27 cellular contexts compared by ENCODE assay signal in genomic region chr11:16839821-16840220, GRCh38.
DNase-seq lines count a peak whose midpoint lies in the region; ATAC-seq and TF ChIP-seq lines count a peak whose summit lies in the region.
"Had no signal": no experiment of that assay in that cellular context is flagged by ENCODE, and none has a peak within 500 bp of the region (broad histone marks: within the 10 kb centered on the region; RNA-seq: fewer than 3 reads in every experiment).

No MANE protein-coding gene starts in this region.

- H3K27ac ChIP-seq in mammary epithelial cell (ENCODE audit: insufficient read depth, low read depth, low read length) (no peak overlapping the region), foreskin keratinocyte (no peak overlapping the region), colonic mucosa (no peak overlapping the region)
- H3K27ac ChIP-seq: 22Rv1, PC-9, SJSA1 had no signal

- no TSS peak for BruUV-seq in mammary epithelial cell (replicated peaks; lab: Mats Ljungman, UMichigan)

- no peak overlapping the region for H3K27ac Mint-ChIP-seq in activated CD4-positive, alpha-beta T cell treated with anti-CD3 and anti-CD28 coated beads for 36 hours
- H3K27ac Mint-ChIP-seq: CD14-positive monocyte, IgD-negative memory B cell had no signal

- no peaks in the 10 kb centered on the region for H3K27me3 Mint-ChIP-seq in activated CD4-positive, alpha-beta T cell treated with anti-CD3 and anti-CD28 coated beads for 36 hours
- H3K27me3 Mint-ChIP-seq: IgD-negative memory B cell had no signal

- peak; percentile 23 for ATAC-seq in activated CD4-positive, alpha-beta T cell treated with anti-CD3 and anti-CD28 coated beads for 36 hours
- no peak for ATAC-seq in foreskin keratinocyte

- CTCF ChIA-PET in activated CD4-positive, alpha-beta T cell treated with anti-CD3 and anti-CD28 coated beads for 36 hours (lab: Charles Lee): interaction anchor here (0.5 kb wide), 1 partner anchor 1749 kb away, joined by 3 read pairs; the partner anchor contains the start of gene UEVLD
- CTCF ChIA-PET in mammary epithelial cell (lab: Charles Lee; ENCODE audit: low non-redundant PET): no interaction called here

- H3K36me3 ChIP-seq in mammary epithelial cell (ENCODE audit: insufficient read depth, low read length): no peaks in the 10 kb centered on the region
- H3K36me3 ChIP-seq in colonic mucosa: peaks cover 5% of the 10 kb centered on the region
- H3K36me3 ChIP-seq: BE2C, SJSA1 had no signal

- no peak for TF ChIP-seq CTCF in mammary epithelial cell (conservative IDR thresholded peaks at IDR 0.05 in 1 of 2, IDR thresholded peaks at IDR 0.05 in 1 of 2; ENCODE audit: extremely low read depth in 1 of 2, insufficient read depth in 1 of 2, low read depth in 1 of 2, low read length in 2 of 2)
- no peak for TF ChIP-seq CTCF in foreskin keratinocyte (conservative IDR thresholded peaks at IDR 0.05)
- no peak for TF ChIP-seq CTCF in colonic mucosa (IDR thresholded peaks at IDR 0.05)

- H3K4me2 ChIP-seq in mammary epithelial cell (ENCODE audit: insufficient read depth, low read depth, low read length): no peak overlapping the region
- H3K4me2 ChIP-seq: PC-9 had no signal

- H3K9me3 ChIP-seq in mammary epithelial cell (replicated peaks; ENCODE audit: insufficient read depth, low read length): no peaks in the 10 kb centered on the region
- no peaks in the 10 kb centered on the region for H3K9me3 ChIP-seq in colonic mucosa
- H3K9me3 ChIP-seq: BE2C, SJSA1 had no signal

- H3K9me3 Mint-ChIP-seq in activated CD4-positive, alpha-beta T cell treated with anti-CD3 and anti-CD28 coated beads for 36 hours (ENCODE audit: low read depth): no peaks in the 10 kb centered on the region
- H3K9me3 Mint-ChIP-seq: CD8-positive, alpha-beta memory T cell; IgD-negative memory B cell had no signal

- no peak overlapping the region for H3K4me3 Mint-ChIP-seq in activated CD4-positive, alpha-beta T cell treated with anti-CD3 and anti-CD28 coated beads for 36 hours
- H3K4me3 Mint-ChIP-seq: CD14-positive monocyte; CD8-positive, alpha-beta memory T cell; IgD-negative memory B cell had no signal

- no peaks in the 10 kb centered on the region for H3K36me3 Mint-ChIP-seq in activated CD4-positive, alpha-beta T cell treated with anti-CD3 and anti-CD28 coated beads for 36 hours (ENCODE audit: low read depth)
- H3K36me3 Mint-ChIP-seq: CD14-positive monocyte had no signal

- no peaks in the 10 kb centered on the region for H4K20me1 ChIP-seq in mammary epithelial cell (ENCODE audit: insufficient read depth, low read length)

- intact Hi-C loops in activated CD4-positive, alpha-beta T cell treated with anti-CD3 and anti-CD28 coated beads for 36 hours (cut with DNase I, micrococcal nuclease): no loop called here
- intact Hi-C loops in mammary epithelial cell (cut with micrococcal nuclease) (no loop called here), colonic mucosa (cut with DNase I) (no loop called here)

- WGBS in mammary epithelial cell (ENCODE audit: low coverage, missing lambda C conversion rate): 8% methylated on average over 3 of the region's 3 CpGs

- no peak overlapping the region for H2AFZ ChIP-seq in mammary epithelial cell (ENCODE audit: low read depth, low read length)
- H2AFZ ChIP-seq: PC-9 had no signal

- in situ Hi-C loops in mammary epithelial cell (cut with MboI; ENCODE audit: low sequenced_read_pairs in 2 of 2): no loop called here

- dilution Hi-C loops in mammary epithelial cell (cut with HindIII; ENCODE audit: low sequenced_read_pairs): no loop called here

- H3K9ac ChIP-seq in mammary epithelial cell (ENCODE audit: insufficient read depth, low read length) (no peak overlapping the region), colonic mucosa (ENCODE audit: low read depth in 2 of 2, low read length in 2 of 2) (no peak overlapping the region)

- H3K27me3 ChIP-seq in mammary epithelial cell (ENCODE audit: insufficient read depth, low read length) (no peaks in the 10 kb centered on the region), foreskin keratinocyte (no peaks in the 10 kb centered on the region), colonic mucosa (no peaks in the 10 kb centered on the region)
- H3K27me3 ChIP-seq: BE2C had no signal

- H3K4me1 Mint-ChIP-seq in activated CD4-positive, alpha-beta T cell treated with anti-CD3 and anti-CD28 coated beads for 36 hours: no peaks in the 10 kb centered on the region
- H3K4me1 Mint-ChIP-seq: CD14-positive monocyte; CD8-positive, alpha-beta memory T cell; IgD-negative memory B cell had no signal

- DNase-seq in activated CD4-positive, alpha-beta T cell treated with anti-CD3 and anti-CD28 coated beads for 36 hours: no peak
- no peak for DNase-seq in activated CD4-positive, alpha-beta T cell treated with anti-CD3 and anti-CD28 coated beads, Interleukin-2, amount 50 U/mL, for 1 hour
- DNase-seq in HT1080 (ENCODE audit: low read depth) (peak; percentile 25), mammary epithelial cell (peak; percentile 27), foreskin keratinocyte (peak; percentile 14 to 57), colonic mucosa (no peak), NK-92 (lab: John Stamatoyannopoulos, UW; ENCODE audit: unreplicated experiment) (no peak), retina (no peak)
- DNase-seq: ACHN; BE2C; Calu3; CD8-positive, alpha-beta memory T cell; DMS79 treated with DMSO at 0.1 percent for 48 hours; GF-D8; MV-4-11; NCI-H1105 treated with DMSO at 0.1 percent for 48 hours; NCI-H146; NCI-H2029; NCI-H446 treated with DMSO at 0.1 percent for 48 hours; NCI-H526; NCI-H82; PC-9; Right ventricle myocardium superior had no signal

- no peaks in the 10 kb centered on the region for H3K79me2 ChIP-seq in mammary epithelial cell (ENCODE audit: insufficient read depth, low read length)

- H3K4me1 ChIP-seq in mammary epithelial cell (ENCODE audit: insufficient read depth, low read length): peaks cover 5% of the 10 kb centered on the region
- H3K4me1 ChIP-seq in foreskin keratinocyte: no peaks in the 10 kb centered on the region
- no peaks in the 10 kb centered on the region for H3K4me1 ChIP-seq in colonic mucosa
- H3K4me1 ChIP-seq: BE2C, SJSA1 had no signal

- H3K4me3 ChIP-seq in mammary epithelial cell (replicated peaks in 1 of 3; ENCODE audit: insufficient read depth in 1 of 3, low read depth in 2 of 3, low read length in 3 of 3) (no peak overlapping the region), colonic mucosa (no peak overlapping the region)
- H3K4me3 ChIP-seq: PC-9, SJSA1 had no signal

- POLR2A ChIA-PET in activated CD4-positive, alpha-beta T cell treated with anti-CD3 and anti-CD28 coated beads for 36 hours (lab: Charles Lee): no interaction called here

Comparison
In these comparisons a context has a peak if more than half of its experiments do, and no peak if none do; other contexts are left out.
1. DNase-seq: peak in HT1080 (single experiment), mammary epithelial cell (single experiment) and foreskin keratinocyte (2 of 2); none in activated CD4-positive, alpha-beta T cell treated with anti-CD3 and anti-CD28 coated beads for 36 hours (single experiment), activated CD4-positive, alpha-beta T cell treated with anti-CD3 and anti-CD28 coated beads, Interleukin-2, amount 50 U/mL, for 1 hour (single experiment), colonic mucosa (single experiment), NK-92 (single experiment) and retina (single experiment).